Comparison of ENCODE assay signal across 17 cellular contexts in the genomic region with DNA sequence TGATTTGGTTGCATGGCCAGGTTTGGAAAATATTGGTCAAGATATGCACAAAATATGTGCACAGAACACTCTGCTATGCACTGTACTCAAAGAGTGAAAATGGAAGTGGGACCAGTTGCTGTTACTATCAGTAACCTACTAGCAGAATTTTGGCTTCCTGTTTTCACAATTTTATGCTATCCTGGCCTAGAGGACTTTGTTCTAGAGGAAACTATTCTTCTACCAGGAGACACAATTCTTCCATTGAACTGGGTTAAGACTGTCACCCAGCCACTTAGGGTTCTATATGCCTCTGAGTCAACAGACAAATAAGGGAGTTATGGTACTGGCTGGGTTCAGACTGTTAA.
DNase-seq lines count a peak whose midpoint lies in the region; ATAC-seq, FAIRE-seq and TF ChIP-seq lines count a peak whose summit lies in the region.
"Had no signal": no experiment of that assay in that cellular context is flagged by ENCODE, and none has a peak within 500 bp of the region (broad histone marks: within the 10 kb centered on the region; RNA-seq: fewer than 3 reads in every experiment).

No MANE protein-coding gene starts in this region.

- TF ChIP-seq EP300 in HepG2 (IDR thresholded peaks at IDR 0.05; ENCODE audit: low read depth in 2 of 2, low read length in 2 of 2) (no peak), HepG2 (CRISPR knock-in tag; IDR thresholded peaks at IDR 0.05; ENCODE audit: borderline replicate concordance) (no peak)

- H3K4me2 ChIP-seq in HepG2 (ENCODE audit: low read depth, low read length) = peak overlapping the region; percentile 43
- H3K4me2 ChIP-seq: BLaER1 treated with 17β-estradiol and CSF1 and Interleukin-3, amounts not matched to agents 10 nM and 100 nM had no signal

- peak; percentile 58 for ATAC-seq in GM19023 (IDR thresholded peaks at IDR 0.05; ENCODE audit: unreplicated experiment)
- peak; percentile 62 for ATAC-seq in HepG2
- ATAC-seq in naive thymus-derived CD4-positive, alpha-beta T cell = no peak
- ATAC-seq: CD8-positive, alpha-beta T cell had no signal

- H3K9me3 ChIP-seq in duodenal mucosa (ENCODE audit: control insufficient read depth in 1 of 2, low read length in 2 of 2) (no peaks in the 10 kb centered on the region), HepG2 (ENCODE audit: low read length) (peaks cover 36% of the 10 kb centered on the region), small intestine (ENCODE audit: control insufficient read depth, low read depth) (no peaks in the 10 kb centered on the region)
- no peaks in the 10 kb centered on the region for H3K9me3 ChIP-seq in naive thymus-derived CD4-positive, alpha-beta T cell (ENCODE audit: control insufficient read depth in 2 of 3, low read length in 3 of 3)
- H3K9me3 ChIP-seq: BLaER1 treated with 17β-estradiol and CSF1 and Interleukin-3, amounts not matched to agents 10 nM and 100 nM had no signal

- H2AFZ ChIP-seq in HepG2 (ENCODE audit: low read length) = no peak overlapping the region

- CTCF ChIA-PET in HepG2 (lab: Yijun Ruan, JAX; ENCODE audit: low intra/inter-chr PET ratio, low total read pairs) = no interaction called here
- CTCF ChIA-PET in naive thymus-derived CD4-positive, alpha-beta T cell (lab: Charles Lee) = no interaction called here
- CTCF ChIA-PET in activated CD4-positive, alpha-beta T cell treated with anti-CD3 and anti-CD28 coated beads, Interleukin-2, amount 10 ng/mL, durations not matched to agents 7 days and 5 days (lab: Charles Lee) = no interaction called here

- TF ChIP-seq POLR2A in HepG2 (IDR thresholded peaks at IDR 0.05; ENCODE audit: insufficient read depth in 1 of 2, low read depth in 2 of 2, low read length in 2 of 2) = no peak

- no peak for DNase-seq in HepG2 (ENCODE audit: low spot score)
- DNase-seq in small intestine = peak; percentile 16
- no peak for DNase-seq in naive thymus-derived CD4-positive, alpha-beta T cell
- no peak for DNase-seq in activated CD4-positive, alpha-beta T cell treated with anti-CD3 and anti-CD28 coated beads, Interleukin-2, amount 10 ng/mL, durations not matched to agents 7 days and 5 days
- no peak for DNase-seq in NCI-H526 (lab: John Stamatoyannopoulos, UW)
- DNase-seq: Calu3; CD8-positive, alpha-beta T cell; DMS79 treated with DMSO at 0.1 percent for 48 hours; GF-D8; H9 had no signal

- no peaks in the 10 kb centered on the region for H3K79me2 ChIP-seq in HepG2 (ENCODE audit: insufficient read depth, low read length)

- H3K27me3 ChIP-seq in duodenal mucosa (ENCODE audit: control insufficient read depth in 1 of 2, insufficient read depth in 2 of 2, low read length in 2 of 2) (no peaks in the 10 kb centered on the region), HepG2 (ENCODE audit: control insufficient read depth in 1 of 2, insufficient read depth in 2 of 2, low read length in 2 of 2) (no peaks in the 10 kb centered on the region), small intestine (ENCODE audit: control insufficient read depth in 2 of 2, insufficient read depth in 2 of 2, low read length in 2 of 2) (no peaks in the 10 kb centered on the region)
- no peaks in the 10 kb centered on the region for H3K27me3 ChIP-seq in naive thymus-derived CD4-positive, alpha-beta T cell (ENCODE audit: control insufficient read depth in 2 of 2, insufficient read depth in 2 of 2, low read length in 2 of 2)
- H3K27me3 ChIP-seq: BLaER1 treated with 17β-estradiol and CSF1 and Interleukin-3, amounts not matched to agents 10 nM and 100 nM had no signal

- H3K27me3 Mint-ChIP-seq in naive thymus-derived CD4-positive, alpha-beta T cell = no peaks in the 10 kb centered on the region
- H3K27me3 Mint-ChIP-seq in activated CD4-positive, alpha-beta T cell treated with anti-CD3 and anti-CD28 coated beads, Interleukin-2, amount 10 ng/mL, durations not matched to agents 7 days and 5 days = no peaks in the 10 kb centered on the region
- H3K27me3 Mint-ChIP-seq: B cell, IgD-negative memory B cell had no signal

- intact Hi-C loops in HepG2 (cut with micrococcal nuclease; ENCODE audit: unreplicated experiment) = no loop called here
- intact Hi-C loops in naive thymus-derived CD4-positive, alpha-beta T cell (cut with micrococcal nuclease) = no loop called here

- H3K27ac ChIP-seq in duodenal mucosa (ENCODE audit: low read depth, low read length) = peak overlapping the region; percentile 30
- H3K27ac ChIP-seq in HepG2 (ENCODE audit: extremely low read length, insufficient read depth, low read length) = no peak overlapping the region
- no peak overlapping the region for H3K27ac ChIP-seq in small intestine (ENCODE audit: low read depth in 1 of 2, low read length in 1 of 2)
- H3K27ac ChIP-seq in naive thymus-derived CD4-positive, alpha-beta T cell (ENCODE audit: low read depth, low read length) = no peak overlapping the region
- H3K27ac ChIP-seq: BLaER1 treated with 17β-estradiol and CSF1 and Interleukin-3, amounts not matched to agents 10 nM and 100 nM had no signal

- POLR2A ChIA-PET in HepG2 (lab: Yijun Ruan, JAX) = no interaction called here
- POLR2A ChIA-PET in naive thymus-derived CD4-positive, alpha-beta T cell (lab: Charles Lee) = no interaction called here
- POLR2A ChIA-PET in activated CD4-positive, alpha-beta T cell treated with anti-CD3 and anti-CD28 coated beads, Interleukin-2, amount 10 ng/mL, durations not matched to agents 7 days and 5 days (lab: Charles Lee) = no interaction called here

- in situ Hi-C loops in HepG2 (cut with HindIII; ENCODE audit: extremely low pct_ligation_motif_present, low pct_unique_long_range_greater_than_20kb) = no loop called here

- no peak for TF ChIP-seq CTCF in HepG2 (CRISPR knock-in tag; IDR thresholded peaks at IDR 0.05)

- H3K27ac Mint-ChIP-seq in naive thymus-derived CD4-positive, alpha-beta T cell = no peak overlapping the region
- no peak overlapping the region for H3K27ac Mint-ChIP-seq in activated CD4-positive, alpha-beta T cell treated with anti-CD3 and anti-CD28 coated beads, Interleukin-2, amount 10 ng/mL, durations not matched to agents 7 days and 5 days
- H3K27ac Mint-ChIP-seq: B cell; CD8-positive, alpha-beta T cell; H9; IgD-negative memory B cell had no signal

- H3K4me1 ChIP-seq in duodenal mucosa (ENCODE audit: control insufficient read depth in 1 of 2, insufficient read depth in 2 of 2, low read length in 2 of 2) (peaks cover 7 to 24% of the 10 kb centered on the region in 2 donors), HepG2 (ENCODE audit: insufficient read depth, low read length) (peaks cover 21% of the 10 kb centered on the region), small intestine (ENCODE audit: control insufficient read depth in 2 of 2, insufficient read depth in 1 of 2, low read depth in 1 of 2, low read length in 1 of 2) (no peaks in the 10 kb centered on the region)
- H3K4me1 ChIP-seq in naive thymus-derived CD4-positive, alpha-beta T cell (ENCODE audit: control insufficient read depth in 2 of 2, insufficient read depth in 2 of 2, low read length in 2 of 2) = no peaks in the 10 kb centered on the region
- H3K4me1 ChIP-seq: BLaER1 treated with 17β-estradiol and CSF1 and Interleukin-3, amounts not matched to agents 10 nM and 100 nM had no signal

- H3K9ac ChIP-seq in duodenal mucosa (ENCODE audit: low read depth in 1 of 2, low read length in 2 of 2) = no peak overlapping the region
- no peak overlapping the region for H3K9ac ChIP-seq in HepG2 (ENCODE audit: insufficient read depth, low read depth, low read length)
- H3K9ac ChIP-seq: BLaER1 treated with 17β-estradiol and CSF1 and Interleukin-3, amounts not matched to agents 10 nM and 100 nM had no signal

- no peaks in the 10 kb centered on the region for H3K4me1 Mint-ChIP-seq in naive thymus-derived CD4-positive, alpha-beta T cell
- no peaks in the 10 kb centered on the region for H3K4me1 Mint-ChIP-seq in activated CD4-positive, alpha-beta T cell treated with anti-CD3 and anti-CD28 coated beads, Interleukin-2, amount 10 ng/mL, durations not matched to agents 7 days and 5 days
- H3K4me1 Mint-ChIP-seq: B cell, H9, IgD-negative memory B cell had no signal

- TF ChIP-seq RAD21 in HepG2 (CRISPR knock-in tag; IDR thresholded peaks at IDR 0.05) = no peak

- H3K9me3 Mint-ChIP-seq in naive thymus-derived CD4-positive, alpha-beta T cell = peaks cover 0 to 3% (median 0%) of the 10 kb centered on the region in 11 donors
- H3K9me3 Mint-ChIP-seq in activated CD4-positive, alpha-beta T cell treated with anti-CD3 and anti-CD28 coated beads, Interleukin-2, amount 10 ng/mL, durations not matched to agents 7 days and 5 days = no peaks in the 10 kb centered on the region
- H3K9me3 Mint-ChIP-seq: CD8-positive, alpha-beta T cell; H9; IgD-negative memory B cell had no signal

- H3K36me3 ChIP-seq in duodenal mucosa (ENCODE audit: control insufficient read depth in 1 of 2, insufficient read depth in 2 of 2, low read length in 2 of 2) (no peaks in the 10 kb centered on the region), HepG2 (replicated peaks in 1 of 2; ENCODE audit: control insufficient read depth in 1 of 2, insufficient read depth in 2 of 2, low read length in 2 of 2) (no peaks in the 10 kb centered on the region), small intestine (ENCODE audit: control insufficient read depth in 2 of 2, insufficient read depth in 2 of 2, low read length in 2 of 2) (no peaks in the 10 kb centered on the region)
- no peaks in the 10 kb centered on the region for H3K36me3 ChIP-seq in naive thymus-derived CD4-positive, alpha-beta T cell (ENCODE audit: control insufficient read depth in 2 of 3, insufficient read depth in 3 of 3, low read length in 3 of 3)
- H3K36me3 ChIP-seq: BLaER1 treated with 17β-estradiol and CSF1 and Interleukin-3, amounts not matched to agents 10 nM and 100 nM had no signal

- BruUV-seq in HepG2 (replicated peaks; lab: Mats Ljungman, UMichigan) = no TSS peak

- H4K20me1 ChIP-seq in HepG2 (ENCODE audit: insufficient read depth, low read length) = no peaks in the 10 kb centered on the region
- H4K20me1 ChIP-seq: BLaER1 treated with 17β-estradiol and CSF1 and Interleukin-3, amounts not matched to agents 10 nM and 100 nM had no signal

- H3K4me3 ChIP-seq in duodenal mucosa (ENCODE audit: low read depth in 1 of 2, low read length in 2 of 2) = peak overlapping the region in 1 of 2 donors; percentile 32
- no peak overlapping the region; a peak in 1 of 6 replicates for H3K4me3 ChIP-seq in HepG2 (replicated peaks in 1 of 3; ENCODE audit: insufficient read depth in 1 of 3, low read depth in 2 of 3, low read length in 3 of 3)
- H3K4me3 ChIP-seq in small intestine (ENCODE audit: low read depth in 1 of 2, low read length in 2 of 2) = no peak overlapping the region
- no peak overlapping the region for H3K4me3 ChIP-seq in naive thymus-derived CD4-positive, alpha-beta T cell (ENCODE audit: low read length)
- H3K4me3 ChIP-seq: BLaER1 treated with 17β-estradiol and CSF1 and Interleukin-3, amounts not matched to agents 10 nM and 100 nM had no signal

- H3K4me3 Mint-ChIP-seq in naive thymus-derived CD4-positive, alpha-beta T cell = no peak overlapping the region
- H3K4me3 Mint-ChIP-seq in activated CD4-positive, alpha-beta T cell treated with anti-CD3 and anti-CD28 coated beads, Interleukin-2, amount 10 ng/mL, durations not matched to agents 7 days and 5 days = no peak overlapping the region
- H3K4me3 Mint-ChIP-seq: B cell; CD8-positive, alpha-beta T cell; H9; IgD-negative memory B cell had no signal

- FAIRE-seq in HepG2 (lab: Jason Lieb, UNC) (no peak), small intestine (lab: Jason Lieb, UNC) (no peak)
- FAIRE-seq: H1, HTR-8/SVneo had no signal

- no peaks in the 10 kb centered on the region for H3K36me3 Mint-ChIP-seq in naive thymus-derived CD4-positive, alpha-beta T cell
- H3K36me3 Mint-ChIP-seq in activated CD4-positive, alpha-beta T cell treated with anti-CD3 and anti-CD28 coated beads, Interleukin-2, amount 10 ng/mL, durations not matched to agents 7 days and 5 days (ENCODE audit: low read depth) = no peaks in the 10 kb centered on the region
- H3K36me3 Mint-ChIP-seq: CD8-positive, alpha-beta T cell; IgD-negative memory B cell had no signal
